8 cellular contexts compared by ENCODE assay signal in genomic region chr15:50907866-50908208, GRCh38. TPM values are rescaled to one million over a fixed set of nuclear protein-coding genes. Genes with fewer than 3 reads are reported as not detected.
A peak's percentile ranks its signal among the peaks of the same experiment; 100 is the strongest.
DNase-seq lines count a peak whose midpoint lies in the region; ATAC-seq and TF ChIP-seq lines count a peak whose summit lies in the region.

No MANE protein-coding gene starts in this region.

- intact Hi-C loops in left ventricle myocardium inferior (cut with micrococcal nuclease) (no loop called here), gastrocnemius medialis (cut with DNase I; ENCODE audit: low total_unique reads) (loop anchor here (1.0 to 5.0 kb wide), 5 partner anchors 145 to 1286 kb away; partner anchors contain the start of genes DTWD1, FAM227B and GABPB1)

- H3K36me3 ChIP-seq in left ventricle myocardium inferior: peaks cover 20% of the 10 kb centered on the region
- H3K36me3 ChIP-seq in gastrocnemius medialis: peaks cover 0 to 11% of the 10 kb centered on the region in 2 donors

- TF ChIP-seq CTCF in left ventricle myocardium inferior (IDR thresholded peaks at IDR 0.05; ENCODE audit: borderline replicate concordance) (no peak), gastrocnemius medialis (IDR thresholded peaks at IDR 0.05 in 4 of 5, conservative IDR thresholded peaks at IDR 0.05 in 1 of 5) (no peak)

- peak; percentile 74 for DNase-seq in activated CD8-positive, alpha-beta memory T cell treated with anti-CD3 and anti-CD28 coated beads, Interleukin-2, amount 10 ng/mL, durations not matched to agents 7 days and 5 days
- no peak for DNase-seq in activated CD8-positive, alpha-beta memory T cell treated with anti-CD3 and anti-CD28 coated beads for 24 hours
- DNase-seq in RPMI8226 (peak; percentile 63), left ventricle myocardium inferior (no peak), gastrocnemius medialis (peak; percentile 4 to 30), inferior parietal cortex (ENCODE audit: extremely low spot score) (no peak)

- ATAC-seq in activated CD8-positive, alpha-beta memory T cell treated with anti-CD3 and anti-CD28 coated beads, Interleukin-2, amount 10 ng/mL, durations not matched to agents 7 days and 5 days: peak; percentile 56
- ATAC-seq in HG03135 (IDR thresholded peaks at IDR 0.05; ENCODE audit: unreplicated experiment) (peak; percentile 26), gastrocnemius medialis (peak; percentile 64 to 68)

- H3K27ac ChIP-seq in adipose tissue (ENCODE audit: low read depth, low read length) (peak overlapping the region; percentile 95), left ventricle myocardium inferior (replicated peaks) (peak overlapping the region; percentile 93), gastrocnemius medialis (peak overlapping the region; percentile 84 to 95 (median 92))

- TF ChIP-seq POLR2A in gastrocnemius medialis (IDR thresholded peaks at IDR 0.05): no peak

- H3K27me3 ChIP-seq in left ventricle myocardium inferior (ENCODE audit: low read depth) (no peaks in the 10 kb centered on the region), gastrocnemius medialis (no peaks in the 10 kb centered on the region)

- peak overlapping the region; percentile 99 for H3K27ac Mint-ChIP-seq in activated CD8-positive, alpha-beta memory T cell treated with anti-CD3 and anti-CD28 coated beads, Interleukin-2, amount 10 ng/mL, durations not matched to agents 7 days and 5 days

- 0 to 1% (median 0%) methylated on average over 24 of the region's 24 CpGs for WGBS in adipose tissue, 3 donors

- H3K4me3 ChIP-seq in left ventricle myocardium inferior (peak overlapping the region; percentile 95), gastrocnemius medialis (peak overlapping the region; percentile 80 to 99 (median 94))

- peaks cover 13% of the 10 kb centered on the region for H3K36me3 Mint-ChIP-seq in activated CD8-positive, alpha-beta memory T cell treated with anti-CD3 and anti-CD28 coated beads, Interleukin-2, amount 10 ng/mL, durations not matched to agents 7 days and 5 days

- CTCF ChIA-PET in activated CD8-positive, alpha-beta memory T cell treated with anti-CD3 and anti-CD28 coated beads, Interleukin-2, amount 10 ng/mL, durations not matched to agents 7 days and 5 days (lab: Charles Lee): interaction anchor here (0.5 to 4.4 kb wide), 8 partner anchors 11 to 770 kb away, joined by 3 to 29 read pairs (median 3); no protein-coding TSS in a partner anchor

- peaks cover 51% of the 10 kb centered on the region for H3K4me1 ChIP-seq in left ventricle myocardium inferior
- H3K4me1 ChIP-seq in gastrocnemius medialis: peaks cover 18 to 24% of the 10 kb centered on the region in 2 donors

- H3K9me3 Mint-ChIP-seq in activated CD8-positive, alpha-beta memory T cell treated with anti-CD3 and anti-CD28 coated beads, Interleukin-2, amount 10 ng/mL, durations not matched to agents 7 days and 5 days (ENCODE audit: low read depth): no peaks in the 10 kb centered on the region

- H3K4me3 Mint-ChIP-seq in activated CD8-positive, alpha-beta memory T cell treated with anti-CD3 and anti-CD28 coated beads, Interleukin-2, amount 10 ng/mL, durations not matched to agents 7 days and 5 days: peak overlapping the region; percentile 91

- H3K9me3 ChIP-seq in left ventricle myocardium inferior (replicated peaks): no peaks in the 10 kb centered on the region
- no peaks in the 10 kb centered on the region for H3K9me3 ChIP-seq in gastrocnemius medialis

- H3K4me1 Mint-ChIP-seq in activated CD8-positive, alpha-beta memory T cell treated with anti-CD3 and anti-CD28 coated beads, Interleukin-2, amount 10 ng/mL, durations not matched to agents 7 days and 5 days: peaks cover 28% of the 10 kb centered on the region

- H3K27me3 Mint-ChIP-seq in activated CD8-positive, alpha-beta memory T cell treated with anti-CD3 and anti-CD28 coated beads, Interleukin-2, amount 10 ng/mL, durations not matched to agents 7 days and 5 days: no peaks in the 10 kb centered on the region

- in situ Hi-C loops in gastrocnemius medialis (cut with MboI; ENCODE audit: low sequenced_read_pairs in 4 of 4): loop anchor here in 3 of 4 donors (10.0 to 25.0 kb wide), 3 partner anchors 233 to 471 kb away; no protein-coding TSS in a partner anchor

RNA-seq across cellular contexts. Expression of gene AP4E1, which starts 0.6 kb away (rescaled TPM):
- 10 to 100 TPM; 14.7 to 18.4 TPM for total RNA-seq in activated CD8-positive, alpha-beta memory T cell treated with anti-CD3 and anti-CD28 coated beads, Interleukin-2, amount 10 ng/mL, durations not matched to agents 7 days and 5 days
- 1 to 10 TPM; 1.1 to 3.8 (median 3.1) TPM for polyA plus RNA-seq in adipose tissue
- 8.0 TPM for total RNA-seq in left ventricle myocardium inferior
- total RNA-seq in gastrocnemius medialis: 10 to 100 TPM; 11.6 to 14.0 (median 13.4) TPM

Comparison
In these comparisons a context has a peak if more than half of its experiments do, and no peak if none do; other contexts are left out.
1. DNase-seq: peak in activated CD8-positive, alpha-beta memory T cell treated with anti-CD3 and anti-CD28 coated beads, Interleukin-2, amount 10 ng/mL, durations not matched to agents 7 days and 5 days (single experiment), RPMI8226 (single experiment) and gastrocnemius medialis (2 of 2); none in activated CD8-positive, alpha-beta memory T cell treated with anti-CD3 and anti-CD28 coated beads for 24 hours (single experiment), left ventricle myocardium inferior (single experiment) and inferior parietal cortex (single experiment).
2. Peak in every context shown above with its lines, with median percentiles within 50 percentile points of each other: ATAC-seq and H3K27ac ChIP-seq.